1 cellular context compared by ENCODE assay signal in genomic region chr9:127539259-127539981, GRCh38.
TF ChIP-seq lines count a peak whose summit lies in the region.

No MANE protein-coding gene starts in this region.

TF ChIP-seq in K562, 482 proteins besides CTCF, POLR2A, EP300 and RAD21 (continued from another document and continues in another):
- TF ChIP-seq CHD4 (IDR thresholded peaks at IDR 0.05; ENCODE audit: insufficient read depth, insufficient replicate concordance, low read depth, low read length, poor library complexity, severe bottlenecking) (peak; percentile 54), ZNF165 (CRISPR knock-in tag; IDR thresholded peaks at IDR 0.05; ENCODE audit: borderline replicate concordance) (0 out of 2 replicates have a peak, but pooled peaks have one; percentile 34), RBM25 (IDR thresholded peaks at IDR 0.05; ENCODE audit: low read depth, low read length, severe bottlenecking) (peak; percentile 80), ZNF518B (CRISPR knock-in tag; IDR thresholded peaks at IDR 0.05) (no peak), PML (IDR thresholded peaks at IDR 0.05; ENCODE audit: low read length) (no peak), USF1 (CRISPR knock-in tag; IDR thresholded peaks at IDR 0.05) (peak; percentile 36), TEAD4 (IDR thresholded peaks at IDR 0.05; ENCODE audit: low read length) (peak; percentile 64), TEAD4 (CRISPR knock-in tag; IDR thresholded peaks at IDR 0.05; ENCODE audit: borderline replicate concordance) (no peak), CCNT2 (IDR thresholded peaks at IDR 0.05; ENCODE audit: borderline replicate concordance, extremely low read depth, insufficient read length, low read depth, low read length) (peak; percentile 79), NFXL1 (CRISPR knock-in tag; IDR thresholded peaks at IDR 0.05) (no peak), THAP12 (CRISPR knock-in tag; IDR thresholded peaks at IDR 0.05) (no peak), ZNF253 (CRISPR knock-in tag; conservative IDR thresholded peaks at IDR 0.05) (no peak), TFAP4 (CRISPR knock-in tag; IDR thresholded peaks at IDR 0.05; ENCODE audit: borderline replicate concordance) (peak; percentile 97), RUNX1 (IDR thresholded peaks at IDR 0.05; ENCODE audit: low read depth) (no peak), GTF2E2 (tag; IDR thresholded peaks at IDR 0.05) (no peak), TCF3 (CRISPR knock-in tag; IDR thresholded peaks at IDR 0.05) (peak; percentile 78), U2AF2 (optimal IDR thresholded peaks at IDR 0.05; ENCODE audit: low read depth, low read length) (no peak), MITF (IDR thresholded peaks at IDR 0.05) (peak; percentile 94), ZNF589 (CRISPR knock-in tag; IDR thresholded peaks at IDR 0.05; ENCODE audit: low read depth) (peak; percentile 56; the same call in 1 of the 2 replicates), RB1 (IDR thresholded peaks at IDR 0.05; ENCODE audit: low read depth) (no peak), ZEB2 (IDR thresholded peaks at IDR 0.05) (peak; percentile 48; the same call in 1 of the 2 replicates), GTF3C2 (IDR thresholded peaks at IDR 0.05; ENCODE audit: borderline replicate concordance, extremely low read depth, insufficient read length) (no peak), MYNN (IDR thresholded peaks at IDR 0.05) (peak; percentile 61; the same call in 1 of the 2 replicates), MYNN (CRISPR knock-in tag; IDR thresholded peaks at IDR 0.05) (no peak), NCOA1 (IDR thresholded peaks at IDR 0.05; ENCODE audit: low read depth) (peak; percentile 69; the same call in 1 of the 2 replicates), DACH1 (IDR thresholded peaks at IDR 0.05; ENCODE audit: partially characterized antibody) (peak; percentile 87), POLR2AphosphoS2 (IDR thresholded peaks at IDR 0.05; ENCODE audit: low read length) (no peak)
- TF ChIP-seq, protein P1, sequence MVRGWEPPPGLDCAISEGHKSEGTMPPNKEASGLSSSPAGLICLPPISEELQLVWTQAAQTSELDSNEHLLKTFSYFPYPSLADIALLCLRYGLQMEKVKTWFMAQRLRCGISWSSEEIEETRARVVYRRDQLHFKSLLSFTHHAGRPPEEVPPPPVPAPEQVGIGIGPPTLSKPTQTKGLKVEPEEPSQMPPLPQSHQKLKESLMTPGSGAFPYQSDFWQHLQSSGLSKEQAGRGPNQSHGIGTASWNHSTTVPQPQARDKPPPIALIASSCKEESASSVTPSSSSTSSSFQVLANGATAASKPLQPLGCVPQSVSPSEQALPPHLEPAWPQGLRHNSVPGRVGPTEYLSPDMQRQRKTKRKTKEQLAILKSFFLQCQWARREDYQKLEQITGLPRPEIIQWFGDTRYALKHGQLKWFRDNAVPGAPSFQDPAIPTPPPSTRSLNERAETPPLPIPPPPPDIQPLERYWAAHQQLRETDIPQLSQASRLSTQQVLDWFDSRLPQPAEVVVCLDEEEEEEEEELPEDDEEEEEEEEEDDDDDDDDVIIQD (CRISPR knock-in tag; IDR thresholded peaks at IDR 0.05): no peak
- TF ChIP-seq, protein P2, sequence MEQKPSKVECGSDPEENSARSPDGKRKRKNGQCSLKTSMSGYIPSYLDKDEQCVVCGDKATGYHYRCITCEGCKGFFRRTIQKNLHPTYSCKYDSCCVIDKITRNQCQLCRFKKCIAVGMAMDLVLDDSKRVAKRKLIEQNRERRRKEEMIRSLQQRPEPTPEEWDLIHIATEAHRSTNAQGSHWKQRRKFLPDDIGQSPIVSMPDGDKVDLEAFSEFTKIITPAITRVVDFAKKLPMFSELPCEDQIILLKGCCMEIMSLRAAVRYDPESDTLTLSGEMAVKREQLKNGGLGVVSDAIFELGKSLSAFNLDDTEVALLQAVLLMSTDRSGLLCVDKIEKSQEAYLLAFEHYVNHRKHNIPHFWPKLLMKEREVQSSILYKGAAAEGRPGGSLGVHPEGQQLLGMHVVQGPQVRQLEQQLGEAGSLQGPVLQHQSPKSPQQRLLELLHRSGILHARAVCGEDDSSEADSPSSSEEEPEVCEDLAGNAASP (IDR thresholded peaks at IDR 0.05): no peak
- TF ChIP-seq, protein P3, sequence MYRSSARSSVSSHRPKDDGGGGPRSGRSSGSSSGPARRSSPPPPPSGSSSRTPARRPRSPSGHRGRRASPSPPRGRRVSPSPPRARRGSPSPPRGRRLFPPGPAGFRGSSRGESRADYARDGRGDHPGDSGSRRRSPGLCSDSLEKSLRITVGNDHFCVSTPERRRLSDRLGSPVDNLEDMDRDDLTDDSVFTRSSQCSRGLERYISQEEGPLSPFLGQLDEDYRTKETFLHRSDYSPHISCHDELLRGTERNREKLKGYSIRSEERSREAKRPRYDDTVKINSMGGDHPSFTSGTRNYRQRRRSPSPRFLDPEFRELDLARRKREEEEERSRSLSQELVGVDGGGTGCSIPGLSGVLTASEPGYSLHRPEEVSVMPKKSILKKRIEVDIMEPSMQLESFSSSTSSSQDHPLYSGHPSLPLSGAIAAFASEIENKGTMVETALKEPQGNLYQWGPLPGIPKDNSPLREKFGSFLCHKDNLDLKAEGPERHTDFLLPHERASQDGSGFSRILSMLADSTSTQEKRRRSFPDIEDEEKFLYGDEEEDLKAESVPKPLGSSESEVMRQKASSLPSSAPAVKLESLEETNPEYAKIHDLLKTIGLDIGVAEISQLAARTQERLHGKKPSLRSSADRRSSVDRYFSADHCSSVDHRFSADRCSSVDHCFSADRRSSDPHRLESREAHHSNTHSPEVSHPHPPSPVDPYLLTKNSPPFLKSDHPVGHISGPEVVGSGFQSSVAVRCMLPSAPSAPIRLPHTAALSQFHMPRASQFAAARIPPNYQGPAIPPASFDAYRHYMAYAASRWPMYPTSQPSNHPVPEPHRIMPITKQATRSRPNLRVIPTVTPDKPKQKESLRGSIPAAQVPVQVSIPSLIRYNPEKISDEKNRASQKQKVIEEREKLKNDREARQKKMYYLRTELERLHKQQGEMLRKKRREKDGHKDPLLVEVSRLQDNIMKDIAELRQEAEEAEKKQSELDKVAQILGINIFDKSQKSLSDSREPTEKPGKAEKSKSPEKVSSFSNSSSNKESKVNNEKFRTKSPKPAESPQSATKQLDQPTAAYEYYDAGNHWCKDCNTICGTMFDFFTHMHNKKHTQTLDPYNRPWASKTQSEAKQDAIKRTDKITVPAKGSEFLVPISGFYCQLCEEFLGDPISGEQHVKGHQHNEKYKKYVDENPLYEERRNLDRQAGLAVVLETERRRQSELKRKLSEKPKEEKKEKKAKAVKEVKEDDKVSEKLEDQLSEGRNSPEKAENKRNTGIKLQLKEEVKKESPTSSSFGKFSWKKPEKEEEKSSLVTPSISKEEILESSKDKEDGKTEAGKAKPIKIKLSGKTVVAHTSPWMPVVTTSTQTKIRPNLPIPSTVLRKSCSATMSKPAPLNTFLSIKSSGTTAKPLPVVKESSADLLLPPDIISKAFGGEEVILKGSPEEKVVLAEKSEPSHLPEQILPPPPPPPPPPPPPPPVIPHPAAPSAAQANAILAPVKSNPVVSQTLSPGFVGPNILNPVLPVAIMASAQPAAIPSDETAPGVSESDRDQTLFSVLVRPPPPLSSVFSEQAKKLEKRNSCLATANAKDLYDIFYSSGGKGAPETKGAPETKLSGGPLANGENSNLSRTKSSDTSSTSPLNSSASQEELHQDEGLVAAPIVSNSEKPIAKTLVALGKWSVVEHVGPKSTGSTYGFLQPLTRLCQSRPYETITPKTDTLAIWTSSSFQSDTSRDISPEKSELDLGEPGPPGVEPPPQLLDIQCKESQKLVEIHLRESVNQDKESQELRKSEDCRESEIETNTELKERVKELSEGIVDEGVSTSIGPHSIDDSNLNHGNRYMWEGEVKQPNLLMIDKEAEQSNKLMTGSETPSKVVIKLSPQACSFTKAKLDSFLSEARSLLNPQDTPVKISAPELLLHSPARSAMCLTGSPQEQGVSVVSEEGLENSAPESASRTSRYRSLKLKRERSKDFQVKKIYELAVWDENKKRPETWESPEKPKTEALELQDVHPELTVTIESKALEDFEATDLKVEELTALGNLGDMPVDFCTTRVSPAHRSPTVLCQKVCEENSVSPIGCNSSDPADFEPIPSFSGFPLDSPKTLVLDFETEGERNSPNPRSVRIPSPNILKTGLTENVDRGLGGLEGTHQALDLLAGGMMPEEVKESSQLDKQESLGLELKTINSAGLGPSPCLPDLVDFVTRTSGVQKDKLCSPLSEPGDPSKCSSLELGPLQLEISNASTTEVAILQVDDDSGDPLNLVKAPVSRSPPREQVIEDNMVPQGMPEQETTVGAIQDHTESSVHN (IDR thresholded peaks at IDR 0.05; ENCODE audit: borderline replicate concordance in 1 of 2, low read depth in 1 of 2): peak in 1 of 2 experiments; percentile 75; a peak in 2 of 4 replicates
